Comparison of ENCODE assay signal across 8 cellular contexts in the genomic region with DNA sequence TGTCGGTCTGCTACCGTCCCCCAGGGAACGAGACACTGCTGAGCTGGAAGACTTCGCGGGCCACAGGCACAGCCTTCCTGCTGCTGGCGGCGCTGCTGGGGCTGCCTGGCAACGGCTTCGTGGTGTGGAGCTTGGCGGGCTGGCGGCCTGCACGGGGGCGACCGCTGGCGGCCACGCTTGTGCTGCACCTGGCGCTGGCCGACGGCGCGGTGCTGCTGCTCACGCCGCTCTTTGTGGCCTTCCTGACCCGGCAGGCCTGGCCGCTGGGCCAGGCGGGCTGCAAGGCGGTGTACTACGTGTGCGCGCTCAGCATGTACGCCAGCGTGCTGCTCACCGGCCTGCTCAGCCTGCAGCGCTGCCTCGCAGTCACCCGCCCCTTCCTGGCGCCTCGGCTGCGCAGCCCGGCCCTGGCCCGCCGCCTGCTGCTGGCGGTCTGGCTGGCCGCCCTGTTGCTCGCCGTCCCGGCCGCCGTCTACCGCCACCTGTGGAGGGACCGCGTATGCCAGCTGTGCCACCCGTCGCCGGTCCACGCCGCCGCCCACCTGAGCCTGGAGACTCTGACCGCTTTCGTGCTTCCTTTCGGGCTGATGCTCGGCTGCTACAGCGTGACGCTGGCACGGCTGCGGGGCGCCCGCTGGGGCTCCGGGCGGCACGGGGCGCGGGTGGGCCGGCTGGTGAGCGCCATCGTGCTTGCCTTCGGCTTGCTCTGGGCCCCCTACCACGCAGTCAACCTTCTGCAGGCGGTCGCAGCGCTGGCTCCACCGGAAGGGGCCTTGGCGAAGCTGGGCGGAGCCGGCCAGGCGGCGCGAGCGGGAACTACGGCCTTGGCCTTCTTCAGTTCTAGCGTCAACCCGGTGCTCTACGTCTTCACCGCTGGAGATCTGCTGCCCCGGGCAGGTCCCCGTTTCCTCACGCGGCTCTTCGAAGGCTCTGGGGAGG. TPM values are rescaled to one million over a fixed set of nuclear protein-coding genes. Genes with fewer than 3 reads are reported as not detected.
DNase-seq lines count a peak whose midpoint lies in the region; ATAC-seq and TF ChIP-seq lines count a peak whose summit lies in the region.

A gene with protein sequence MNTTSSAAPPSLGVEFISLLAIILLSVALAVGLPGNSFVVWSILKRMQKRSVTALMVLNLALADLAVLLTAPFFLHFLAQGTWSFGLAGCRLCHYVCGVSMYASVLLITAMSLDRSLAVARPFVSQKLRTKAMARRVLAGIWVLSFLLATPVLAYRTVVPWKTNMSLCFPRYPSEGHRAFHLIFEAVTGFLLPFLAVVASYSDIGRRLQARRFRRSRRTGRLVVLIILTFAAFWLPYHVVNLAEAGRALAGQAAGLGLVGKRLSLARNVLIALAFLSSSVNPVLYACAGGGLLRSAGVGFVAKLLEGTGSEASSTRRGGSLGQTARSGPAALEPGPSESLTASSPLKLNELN (plus strand): TSS at position 837 of the 939 bp plus-strand sequence. CDS start 4,150 bp downstream, outside the sequence.

- ATAC-seq in GM19035 (IDR thresholded peaks at IDR 0.05; ENCODE audit: unreplicated experiment) (peak; percentile 75), HG03342 (IDR thresholded peaks at IDR 0.05; ENCODE audit: unreplicated experiment) (peak; percentile 56), body of pancreas (peak; percentile 85)

- WGBS in body of pancreas, 2 donors: 10 to 12% methylated on average over 10 to 86 of the region's 99 CpGs

- H3K36me3 Mint-ChIP-seq in T-helper 2 cell treated with Interferon-gamma antibody and Interleukin-4, amounts not matched to agents 5 μg/mL and 100 μg/mL, for 36 hours (ENCODE audit: low read depth): peaks cover 50% of the 10 kb centered on the region

- intact Hi-C loops in body of pancreas (cut with DNase I): no loop called here

- peaks cover 0 to 2% of the 10 kb centered on the region in 2 donors for H3K36me3 ChIP-seq in body of pancreas (replicated peaks in 1 of 2; ENCODE audit: insufficient read depth in 1 of 2, low read depth in 2 of 2)

- H3K4me1 ChIP-seq in body of pancreas: peaks cover 64% of the 10 kb centered on the region

- H3K4me3 ChIP-seq in body of pancreas: no peak within 1 kb of the TSS

- no peaks in the 10 kb centered on the region for H3K27me3 ChIP-seq in body of pancreas

- peak; percentile 14 to 67 (median 50) for TF ChIP-seq CTCF in body of pancreas (IDR thresholded peaks at IDR 0.05)

- H3K27ac ChIP-seq in body of pancreas: peak within 1 kb of the TSS; percentile 79 to 91 (median 86)

- peak within 1 kb of the TSS; percentile 87 for H3K4me3 Mint-ChIP-seq in T-helper 2 cell treated with Interferon-gamma antibody and Interleukin-4, amounts not matched to agents 5 μg/mL and 100 μg/mL, for 36 hours

- H3K27ac Mint-ChIP-seq in T-helper 2 cell treated with Interferon-gamma antibody and Interleukin-4, amounts not matched to agents 5 μg/mL and 100 μg/mL, for 36 hours: peak within 1 kb of the TSS; percentile 80

- peaks cover 62% of the 10 kb centered on the region for H3K4me1 Mint-ChIP-seq in T-helper 2 cell treated with Interferon-gamma antibody and Interleukin-4, amounts not matched to agents 5 μg/mL and 100 μg/mL, for 36 hours (ENCODE audit: low read depth)

- no peaks in the 10 kb centered on the region for H3K9me3 Mint-ChIP-seq in T-helper 2 cell treated with Interferon-gamma antibody and Interleukin-4, amounts not matched to agents 5 μg/mL and 100 μg/mL, for 36 hours

- H3K9me3 ChIP-seq in body of pancreas: no peaks in the 10 kb centered on the region

- H3K27me3 Mint-ChIP-seq in T-helper 2 cell treated with Interferon-gamma antibody and Interleukin-4, amounts not matched to agents 5 μg/mL and 100 μg/mL, for 36 hours (ENCODE audit: low read depth): no peaks in the 10 kb centered on the region

- peak; percentile 39 for DNase-seq in AML-193 (lab: John Stamatoyannopoulos, UW)
- DNase-seq in T-helper 2 cell treated with Interferon-gamma antibody and Interleukin-4, amounts not matched to agents 5 μg/mL and 100 μg/mL, for 36 hours (ENCODE audit: low spot score): peak; percentile 63
- DNase-seq in body of pancreas: peak; percentile 84 to 89 (median 87)
- DNase-seq in kidney glomerular epithelial cell (lab: John Stamatoyannopoulos, UW): peak; percentile 5
- DNase-seq in stimulated activated CD4-positive, alpha-beta T cell treated with anti-CD3 and anti-CD28 coated beads, Interleukin-4, amount 100 ng/mL, for 1 hour: peak; percentile 61
- DNase-seq in H4 (ENCODE audit: low spot score): no peak

- peak; percentile 57 to 72 (median 59) for TF ChIP-seq POLR2A in body of pancreas (IDR thresholded peaks at IDR 0.05)

RNA-seq across cellular contexts. Expression of the gene that starts here (rescaled TPM):
- 1 to 10 TPM; 3.6 to 9.1 TPM for total RNA-seq in body of pancreas
- total RNA-seq in H4 (2014; rRNA removed; shearing (Covaris generic)): 0.39 and 0.41 TPM in 2 replicates
